8 cellular contexts compared by ENCODE assay signal in the genomic region with DNA sequence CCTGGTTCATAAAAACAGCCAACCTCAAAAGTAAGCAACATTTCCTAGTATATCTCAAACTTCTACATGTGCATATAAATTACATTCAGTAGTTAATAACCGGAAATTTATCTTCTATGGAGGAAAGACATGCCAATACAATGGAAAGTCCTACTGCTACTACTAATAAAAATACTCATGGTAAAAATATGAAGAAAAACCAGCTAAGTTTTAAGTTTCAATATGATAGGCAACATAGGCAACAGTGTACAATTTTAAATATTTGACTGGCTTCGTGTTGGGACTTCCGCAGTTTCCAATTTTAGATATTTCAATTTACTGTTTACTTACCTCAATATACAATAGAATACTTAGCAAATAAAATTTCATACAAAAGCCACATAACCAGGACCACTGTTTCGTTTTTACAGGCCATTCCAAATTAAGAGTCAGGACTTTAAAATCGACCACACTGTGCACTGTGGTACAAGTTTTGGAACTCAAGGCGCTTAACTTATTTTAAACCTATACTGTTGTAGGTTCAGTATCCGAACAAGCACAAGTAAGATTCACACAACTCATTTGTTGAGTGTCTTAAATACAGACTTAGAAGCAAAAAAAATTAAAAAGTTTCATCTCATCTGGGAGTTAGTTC. TPM values are rescaled to one million over a fixed set of nuclear protein-coding genes. Genes with fewer than 3 reads are reported as not detected.
A peak's percentile ranks its signal among the peaks of the same experiment; 100 is the strongest.
DNase-seq lines count a peak whose midpoint lies in the region; ATAC-seq and TF ChIP-seq lines count a peak whose summit lies in the region.

No MANE protein-coding gene starts in this region.

- peaks cover 10% of the 10 kb centered on the region; the same call in 1 of the 2 replicates for H3K36me3 ChIP-seq in PC-3 (ENCODE audit: low read depth, low read length)
- H3K36me3 ChIP-seq in smooth muscle cell (ENCODE audit: low read depth) = no peaks in the 10 kb centered on the region

- no TSS peak for BruUV-seq in PC-3 (replicated peaks; lab: Mats Ljungman, UMichigan)

- H4K20me1 ChIP-seq in PC-3 (ENCODE audit: low read length) = peaks cover 65% of the 10 kb centered on the region
- peaks cover 67% of the 10 kb centered on the region for H4K20me1 ChIP-seq in smooth muscle cell (ENCODE audit: low read depth)

- peaks cover 18% of the 10 kb centered on the region for H3K36me3 Mint-ChIP-seq in activated CD4-positive, alpha-beta T cell treated with anti-CD3 and anti-CD28 coated beads, Interleukin-2, amount 10 ng/mL, durations not matched to agents 7 days and 5 days (ENCODE audit: low read depth)

- H3K27ac ChIP-seq in PC-3 (ENCODE audit: low read length) (no peak overlapping the region), smooth muscle cell (ENCODE audit: low read depth) (no peak overlapping the region)

- ATAC-seq in PC-3 = no peak
- no peak for ATAC-seq in HG03342 (IDR thresholded peaks at IDR 0.05; ENCODE audit: unreplicated experiment)
- no peak for ATAC-seq in HG02610 (IDR thresholded peaks at IDR 0.05; ENCODE audit: unreplicated experiment)

- H3K9me3 ChIP-seq in PC-3 (ENCODE audit: low read length) (no peaks in the 10 kb centered on the region), smooth muscle cell (replicated peaks; ENCODE audit: low read depth) (no peaks in the 10 kb centered on the region)

- POLR2A ChIA-PET in activated CD4-positive, alpha-beta T cell treated with anti-CD3 and anti-CD28 coated beads, Interleukin-2, amount 10 ng/mL, durations not matched to agents 7 days and 5 days (lab: Charles Lee) = interaction anchor here (0.6 kb wide), 1 partner anchor 138 kb away, joined by 4 read pairs; no protein-coding TSS in a partner anchor
- POLR2A ChIA-PET in PC-3 (lab: Charles Lee; ENCODE audit: unreplicated experiment) = no interaction called here

- H3K27ac Mint-ChIP-seq in activated CD4-positive, alpha-beta T cell treated with anti-CD3 and anti-CD28 coated beads, Interleukin-2, amount 10 ng/mL, durations not matched to agents 7 days and 5 days = peak overlapping the region; percentile 48

- H3K4me2 ChIP-seq in PC-3 (ENCODE audit: low read length) = peak overlapping the region; percentile 82
- peak overlapping the region; percentile 94 for H3K4me2 ChIP-seq in smooth muscle cell

- DNase-seq in activated CD4-positive, alpha-beta T cell treated with anti-CD3 and anti-CD28 coated beads, Interleukin-2, amount 10 ng/mL, durations not matched to agents 7 days and 5 days = no peak
- no peak for DNase-seq in activated CD4-positive, alpha-beta T cell treated with anti-CD3 and anti-CD28 coated beads, Interleukin-2, amount 50 U/mL, for 4 hours
- DNase-seq in PC-3 (peak; percentile 31), epithelial cell of esophagus (ENCODE audit: low read depth) (no peak), smooth muscle cell (lab: John Stamatoyannopoulos, UW; ENCODE audit: unreplicated experiment) (no peak), nucleus accumbens (lab: John Stamatoyannopoulos, UW) (no peak)

- no peaks in the 10 kb centered on the region for H3K9me3 Mint-ChIP-seq in activated CD4-positive, alpha-beta T cell treated with anti-CD3 and anti-CD28 coated beads, Interleukin-2, amount 10 ng/mL, durations not matched to agents 7 days and 5 days

- intact Hi-C loops in PC-3 (cut with micrococcal nuclease) = loop anchor here (10.0 kb wide), 1 partner anchor 188 kb away; no protein-coding TSS in a partner anchor

- CTCF ChIA-PET in activated CD4-positive, alpha-beta T cell treated with anti-CD3 and anti-CD28 coated beads, Interleukin-2, amount 10 ng/mL, durations not matched to agents 7 days and 5 days (lab: Charles Lee) = no interaction called here
- CTCF ChIA-PET in PC-3 (lab: Charles Lee) = no interaction called here

- H2AFZ ChIP-seq in PC-3 (ENCODE audit: low read length) (no peak overlapping the region), smooth muscle cell (ENCODE audit: low read depth) (no peak overlapping the region)

- no peaks in the 10 kb centered on the region for H3K9me2 ChIP-seq in PC-3 (replicated peaks; ENCODE audit: low read length)

- peak overlapping the region; percentile 93 for H3K4me3 Mint-ChIP-seq in activated CD4-positive, alpha-beta T cell treated with anti-CD3 and anti-CD28 coated beads, Interleukin-2, amount 10 ng/mL, durations not matched to agents 7 days and 5 days

- peaks cover 91% of the 10 kb centered on the region for H3K79me2 ChIP-seq in PC-3 (ENCODE audit: low read length)
- H3K79me2 ChIP-seq in smooth muscle cell (ENCODE audit: low read depth) = peaks cover 80% of the 10 kb centered on the region

- peaks cover 52% of the 10 kb centered on the region for H3K4me1 Mint-ChIP-seq in activated CD4-positive, alpha-beta T cell treated with anti-CD3 and anti-CD28 coated beads, Interleukin-2, amount 10 ng/mL, durations not matched to agents 7 days and 5 days

- 89% methylated on average over 7 of the region's 7 CpGs for WGBS in smooth muscle cell (ENCODE audit: low lambda C conversion rate)

- H3K4me1 ChIP-seq in PC-3 (ENCODE audit: insufficient read depth, low read length) (peaks cover 32% of the 10 kb centered on the region), smooth muscle cell (ENCODE audit: low read depth) (peaks cover 23% of the 10 kb centered on the region)

- no peaks in the 10 kb centered on the region for H3K27me3 ChIP-seq in PC-3 (ENCODE audit: low read length)
- H3K27me3 ChIP-seq in smooth muscle cell (ENCODE audit: low read depth) = no peaks in the 10 kb centered on the region

- H3K4me3 ChIP-seq in PC-3 (ENCODE audit: low read length) (peak overlapping the region; percentile 96), epithelial cell of esophagus (ENCODE audit: low read length) (peak overlapping the region; percentile 94), smooth muscle cell (peak overlapping the region; percentile 5)

- no peaks in the 10 kb centered on the region for H3K27me3 Mint-ChIP-seq in activated CD4-positive, alpha-beta T cell treated with anti-CD3 and anti-CD28 coated beads, Interleukin-2, amount 10 ng/mL, durations not matched to agents 7 days and 5 days

- H3K9ac ChIP-seq in PC-3 (ENCODE audit: low read length) (peak overlapping the region; percentile 22; the same call in 1 of the 2 replicates), smooth muscle cell (ENCODE audit: low read depth) (no peak overlapping the region)

- TF ChIP-seq CTCF in PC-3 (conservative IDR thresholded peaks at IDR 0.05; ENCODE audit: low read depth, low read length) (no peak), epithelial cell of esophagus (IDR thresholded peaks at IDR 0.05; ENCODE audit: insufficient read depth, low read depth, low read length, missing control alignments) (no peak), smooth muscle cell (IDR thresholded peaks at IDR 0.05; ENCODE audit: borderline replicate concordance, insufficient read depth, poor library complexity, severe bottlenecking) (no peak)

- H3F3A ChIP-seq in PC-3 (ENCODE audit: low read length, unreplicated experiment) (no peaks in the 10 kb centered on the region), smooth muscle cell (ENCODE audit: low read depth) (no peaks in the 10 kb centered on the region)

RNA-seq across cellular contexts. Expression of gene NAA50, which starts 2.9 kb away (rescaled TPM):
- 10 to 100 TPM; 91.4 to 95.2 TPM for total RNA-seq in activated CD4-positive, alpha-beta T cell treated with anti-CD3 and anti-CD28 coated beads, Interleukin-2, amount 10 ng/mL, durations not matched to agents 7 days and 5 days
- total RNA-seq in PC-3 (2014; rRNA removed) = 859 and 989 TPM in 2 replicates
- 82.0 and 97.8 TPM in 2 replicates for total RNA-seq in smooth muscle cell
- polyA plus RNA-seq in smooth muscle cell = 50.3 and 52.8 TPM in 2 replicates

RNA-seq across cellular contexts. Expression of gene ATP6V1A, which starts 3.7 kb away (rescaled TPM):
- 10 to 100 TPM; 40.7 to 41.7 TPM for total RNA-seq in activated CD4-positive, alpha-beta T cell treated with anti-CD3 and anti-CD28 coated beads, Interleukin-2, amount 10 ng/mL, durations not matched to agents 7 days and 5 days
- total RNA-seq in PC-3 (2014; rRNA removed) = 40.3 and 43.8 TPM in 2 replicates
- total RNA-seq in smooth muscle cell = 41.7 and 60.7 TPM in 2 replicates
- polyA plus RNA-seq in smooth muscle cell = 38.7 and 41.6 TPM in 2 replicates

RNA-seq across cellular contexts. Expression of gene USF3, which starts 46.7 kb away (rescaled TPM):
- 10 to 100 TPM; 18.3 to 20.4 TPM for total RNA-seq in activated CD4-positive, alpha-beta T cell treated with anti-CD3 and anti-CD28 coated beads, Interleukin-2, amount 10 ng/mL, durations not matched to agents 7 days and 5 days
- total RNA-seq in PC-3 (2014; rRNA removed) = 8.1 and 10.5 TPM in 2 replicates
- total RNA-seq in smooth muscle cell = 12.3 and 14.7 TPM in 2 replicates
- polyA plus RNA-seq in smooth muscle cell = 2.9 and 3.9 TPM in 2 replicates

Comparison
In these comparisons a context has a peak if more than half of its experiments do, and no peak if none do; other contexts are left out.
1. H3K4me3 ChIP-seq: peak in every context shown above with its lines; median percentile 96 in PC-3; 94 in epithelial cell of esophagus; 5 in smooth muscle cell.